In the genomic region with DNA sequence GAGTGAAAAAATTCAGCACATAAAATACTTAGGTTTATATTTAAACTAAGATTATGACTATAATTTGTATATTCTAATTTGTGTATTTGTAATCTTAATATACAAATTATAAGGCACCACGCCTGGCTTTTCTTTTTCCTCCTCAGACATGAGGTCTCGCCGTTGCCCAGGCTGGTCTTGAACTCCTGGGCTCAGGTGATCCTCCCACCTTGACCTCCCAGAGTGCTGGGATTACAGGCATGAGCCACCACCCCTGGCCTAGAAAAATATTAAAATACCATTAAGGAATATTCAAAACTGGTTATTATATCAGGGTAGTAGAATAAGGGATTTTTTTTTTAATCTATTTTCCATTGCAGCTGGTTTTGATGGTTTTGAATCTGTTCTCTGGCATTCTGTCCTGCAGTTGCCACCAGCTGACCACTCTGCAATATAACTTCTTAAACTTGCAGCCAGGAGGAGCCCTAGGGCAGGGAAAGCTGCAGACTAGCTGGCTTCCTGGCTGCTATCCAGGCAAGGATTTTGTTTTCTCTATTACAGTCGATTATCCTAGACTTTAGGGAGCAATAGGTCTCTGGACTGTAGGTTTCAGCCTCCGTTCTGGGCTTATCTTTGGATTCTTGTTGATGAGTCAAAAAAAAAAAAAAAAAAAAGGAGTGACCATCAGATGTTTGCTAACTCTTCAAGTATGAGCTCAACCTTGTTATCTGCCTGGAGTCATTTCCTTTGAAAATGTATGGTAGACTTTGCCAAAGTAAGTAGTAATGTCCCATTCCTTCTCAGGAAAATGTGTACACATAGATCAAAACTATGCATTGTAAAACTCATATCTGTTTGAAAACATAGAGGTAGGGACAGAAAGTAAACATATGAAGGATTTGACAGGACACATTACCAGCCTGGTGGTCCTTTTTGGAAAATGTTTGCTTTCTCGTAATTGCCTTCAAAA, we compare ENCODE assay signal across 8 cellular contexts. TPM values are rescaled to one million over a fixed set of nuclear protein-coding genes. Genes with fewer than 3 reads are reported as not detected.
DNase-seq lines count a peak whose midpoint lies in the region; ATAC-seq, FAIRE-seq and TF ChIP-seq lines count a peak whose summit lies in the region.

No MANE protein-coding gene starts in this region.

- peak; percentile 48 for ATAC-seq in CD8-positive, alpha-beta T cell
- peak; percentile 87 to 94 (median 92) for ATAC-seq in psoas muscle
- no peak for ATAC-seq in HG03097 (IDR thresholded peaks at IDR 0.05; ENCODE audit: low FRiP score, unreplicated experiment)
- ATAC-seq in GM21360 (IDR thresholded peaks at IDR 0.05; ENCODE audit: unreplicated experiment): no peak

- POLR2A ChIA-PET in CD8-positive, alpha-beta T cell (lab: Charles Lee): interaction anchor here (0.6 kb wide), 2 partner anchors 41 to 1154 kb away, joined by 3 read pairs; no protein-coding TSS in a partner anchor

- H3K4me1 ChIP-seq in CD8-positive, alpha-beta T cell (ENCODE audit: insufficient read depth, low read length): no peaks in the 10 kb centered on the region
- H3K4me1 ChIP-seq in astrocyte (ENCODE audit: insufficient read depth, low read length): peaks cover 36% of the 10 kb centered on the region
- peaks cover 25% of the 10 kb centered on the region for H3K4me1 ChIP-seq in left ventricle myocardium inferior
- peaks cover 3% of the 10 kb centered on the region for H3K4me1 ChIP-seq in psoas muscle

- H3K36me3 ChIP-seq in CD8-positive, alpha-beta T cell (ENCODE audit: insufficient read depth, low read length): peaks cover 11% of the 10 kb centered on the region
- H3K36me3 ChIP-seq in astrocyte (ENCODE audit: insufficient read depth, low read length) (peaks cover 3% of the 10 kb centered on the region), left ventricle myocardium inferior (peaks cover 9% of the 10 kb centered on the region), psoas muscle (ENCODE audit: insufficient read depth in 1 of 2, low read depth in 1 of 2) (peaks cover 0 to 31% of the 10 kb centered on the region in 2 donors)

- intact Hi-C loops in CD8-positive, alpha-beta T cell (cut with DNase I, micrococcal nuclease): loop anchor here (1.0 to 2.0 kb wide), 6 partner anchors 40 to 236 kb away; no protein-coding TSS in a partner anchor
- intact Hi-C loops in left ventricle myocardium inferior (cut with micrococcal nuclease) (loop anchor here (5.0 kb wide), 2 partner anchors 37 to 52 kb away; partner anchors contain the start of gene CDC42EP2), psoas muscle (cut with DNase I) (loop anchor here (1.0 kb wide), 2 partner anchors 40 to 41 kb away; no protein-coding TSS in a partner anchor)

- in situ Hi-C loops in GM13977 (cut with MboI; ENCODE audit: low pct_unique_long_range_greater_than_20kb, low sequenced_read_pairs, unreplicated experiment): loop anchor here (10.0 kb wide), 1 partner anchor 240 kb away; no protein-coding TSS in a partner anchor

- FAIRE-seq in astrocyte (lab: Jason Lieb, UNC): peak; percentile 32

- H3K4me1 Mint-ChIP-seq in CD8-positive, alpha-beta T cell (ENCODE audit: low read depth): no peaks in the 10 kb centered on the region
- H3K4me1 Mint-ChIP-seq in astrocyte (ENCODE audit: low read depth, unreplicated experiment): peaks cover 46% of the 10 kb centered on the region

- no peaks in the 10 kb centered on the region for H3K27me3 ChIP-seq in CD8-positive, alpha-beta T cell (ENCODE audit: insufficient read depth, low read length)
- H3K27me3 ChIP-seq in astrocyte (ENCODE audit: insufficient read depth, low read length) (no peaks in the 10 kb centered on the region), left ventricle myocardium inferior (ENCODE audit: low read depth) (no peaks in the 10 kb centered on the region), psoas muscle (ENCODE audit: insufficient read depth in 3 of 3, low read length in 2 of 3) (no peaks in the 10 kb centered on the region)

- no peak overlapping the region for H2AFZ ChIP-seq in astrocyte (ENCODE audit: low read depth, low read length)

- no peaks in the 10 kb centered on the region for H3K27me3 Mint-ChIP-seq in CD8-positive, alpha-beta T cell (ENCODE audit: low read depth)
- H3K27me3 Mint-ChIP-seq in astrocyte (ENCODE audit: low read depth, unreplicated experiment): no peaks in the 10 kb centered on the region

- no peaks in the 10 kb centered on the region for H4K20me1 ChIP-seq in astrocyte (ENCODE audit: insufficient read depth, low read length)

- no peak overlapping the region for H3K27ac ChIP-seq in CD8-positive, alpha-beta T cell (ENCODE audit: low read depth, low read length)
- H3K27ac ChIP-seq in astrocyte (ENCODE audit: low read depth, low read length): peak overlapping the region; percentile 76
- peak overlapping the region; percentile 71 for H3K27ac ChIP-seq in left ventricle myocardium inferior (replicated peaks)
- H3K27ac ChIP-seq in psoas muscle: no peak overlapping the region

- H3K27ac Mint-ChIP-seq in CD8-positive, alpha-beta T cell: no peak overlapping the region
- no peak overlapping the region for H3K27ac Mint-ChIP-seq in astrocyte (ENCODE audit: unreplicated experiment)

- H3K4me2 ChIP-seq in astrocyte (ENCODE audit: low read length): peak overlapping the region; percentile 45

- H3K9me3 ChIP-seq in CD8-positive, alpha-beta T cell (ENCODE audit: low read length): no peaks in the 10 kb centered on the region
- H3K9me3 ChIP-seq in astrocyte (ENCODE audit: insufficient read depth, low read depth, low read length): no peaks in the 10 kb centered on the region
- no peaks in the 10 kb centered on the region for H3K9me3 ChIP-seq in left ventricle myocardium inferior (replicated peaks)
- no peaks in the 10 kb centered on the region for H3K9me3 ChIP-seq in psoas muscle

- CTCF ChIA-PET in CD8-positive, alpha-beta T cell (lab: Charles Lee): interaction anchor here (1.0 to 3.6 kb wide), 13 partner anchors 8 to 222 kb away, joined by 3 to 39 read pairs (median 4); partner anchors contain the start of gene CDC42EP2

- no peaks in the 10 kb centered on the region for H3K9me3 Mint-ChIP-seq in CD8-positive, alpha-beta T cell
- no peaks in the 10 kb centered on the region for H3K9me3 Mint-ChIP-seq in astrocyte (ENCODE audit: unreplicated experiment)

- H3K4me3 Mint-ChIP-seq in CD8-positive, alpha-beta T cell: no peak overlapping the region
- no peak overlapping the region for H3K4me3 Mint-ChIP-seq in astrocyte (ENCODE audit: unreplicated experiment)

- peak; percentile 44 for TF ChIP-seq CTCF in CD8-positive, alpha-beta T cell (IDR thresholded peaks at IDR 0.05)
- TF ChIP-seq CTCF in GM13977 (IDR thresholded peaks at IDR 0.05; ENCODE audit: extremely low read depth, insufficient read depth, missing control alignments): peak; percentile 82
- peak; percentile 93 for TF ChIP-seq CTCF in astrocyte (IDR thresholded peaks at IDR 0.05; ENCODE audit: insufficient read depth, low read depth, low read length)
- TF ChIP-seq CTCF in left ventricle myocardium inferior (IDR thresholded peaks at IDR 0.05; ENCODE audit: borderline replicate concordance): peak; percentile 83
- peak; percentile 93 for TF ChIP-seq CTCF in psoas muscle (IDR thresholded peaks at IDR 0.05)

- H3K4me3 ChIP-seq in CD8-positive, alpha-beta T cell (ENCODE audit: low read depth, low read length): no peak overlapping the region
- no peak overlapping the region for H3K4me3 ChIP-seq in astrocyte (ENCODE audit: insufficient read depth, low read depth, low read length)
- H3K4me3 ChIP-seq in left ventricle myocardium inferior: no peak overlapping the region
- H3K4me3 ChIP-seq in psoas muscle: no peak overlapping the region

- peak overlapping the region; percentile 11 for H3K9ac ChIP-seq in astrocyte (ENCODE audit: low read length)

- peaks cover 63% of the 10 kb centered on the region for H3K36me3 Mint-ChIP-seq in CD8-positive, alpha-beta T cell
- no peaks in the 10 kb centered on the region for H3K36me3 Mint-ChIP-seq in astrocyte (ENCODE audit: low read depth, unreplicated experiment)

- DNase-seq in CD8-positive, alpha-beta T cell: peak in 3 of 7 experiments; percentile 13 to 45 (median 20)
- DNase-seq in GM13977 (ENCODE audit: low spot score) (peak; percentile 38), NCI-H774 (lab: John Stamatoyannopoulos, UW) (peak; percentile 38), astrocyte (ENCODE audit: low read depth) (peak; percentile 95), left ventricle myocardium inferior (peak; percentile 60), psoas muscle (peak; percentile 61 to 79)

- no peaks in the 10 kb centered on the region for H3K79me2 ChIP-seq in astrocyte (ENCODE audit: insufficient read depth, low read length)

- WGBS in psoas muscle, 3 donors: 38 to 43% (median 43%) methylated on average over 6 of the region's 6 CpGs

RNA-seq across cellular contexts. Expression of gene POLA2, which starts 13.2 kb away (rescaled TPM):
- total RNA-seq in CD8-positive, alpha-beta T cell: 1 to 10 TPM; 8.5 to 9.3 TPM
- total RNA-seq in astrocyte (5.2 and 6.0 TPM in 2 replicates), left ventricle myocardium inferior (3.8 TPM), psoas muscle (1 to 10 TPM; 1.7 to 3.4 (median 3.0) TPM)
- polyA plus RNA-seq in psoas muscle: 1 to 10 TPM; 2.1 to 5.8 (median 4.3) TPM

RNA-seq across cellular contexts. Expression of gene CDC42EP2, which starts 39.7 kb away (rescaled TPM):
- under 1 TPM; 0.67 to 0.76 TPM for total RNA-seq in CD8-positive, alpha-beta T cell
- total RNA-seq in astrocyte: 23.0 and 26.7 TPM in 2 replicates
- total RNA-seq in left ventricle myocardium inferior: 11.3 TPM
- 1 to 10 TPM; 4.9 to 7.3 (median 6.8) TPM for total RNA-seq in psoas muscle
- polyA plus RNA-seq in psoas muscle: 1 to 10 TPM; 2.7 to 5.9 (median 3.3) TPM

RNA-seq across cellular contexts. Expression of gene DPF2, which starts 58.6 kb away (rescaled TPM):
- 10 to 100 TPM; 71.4 to 71.5 TPM for total RNA-seq in CD8-positive, alpha-beta T cell
- total RNA-seq in astrocyte (58.5 and 66.4 TPM in 2 replicates), left ventricle myocardium inferior (40.6 TPM), psoas muscle (10 to 100 TPM; 26.5 to 43.8 (median 40.6) TPM)
- polyA plus RNA-seq in psoas muscle: 10 to 100 TPM; 24.8 to 39.2 (median 29.7) TPM

Comparison
In these comparisons a context has a peak if more than half of its experiments do, and no peak if none do; other contexts are left out.
1. ATAC-seq: peak in CD8-positive, alpha-beta T cell (single experiment) and psoas muscle (4 of 4); none in HG03097 (single experiment) and GM21360 (single experiment).
2. H3K27ac ChIP-seq: peak in astrocyte (single experiment) and left ventricle myocardium inferior (single experiment); none in CD8-positive, alpha-beta T cell (single experiment) and psoas muscle (single experiment).
3. Peak in every context shown above with its lines, with median percentiles within 50 percentile points of each other: CTCF ChIP-seq.